In the genomic region with DNA sequence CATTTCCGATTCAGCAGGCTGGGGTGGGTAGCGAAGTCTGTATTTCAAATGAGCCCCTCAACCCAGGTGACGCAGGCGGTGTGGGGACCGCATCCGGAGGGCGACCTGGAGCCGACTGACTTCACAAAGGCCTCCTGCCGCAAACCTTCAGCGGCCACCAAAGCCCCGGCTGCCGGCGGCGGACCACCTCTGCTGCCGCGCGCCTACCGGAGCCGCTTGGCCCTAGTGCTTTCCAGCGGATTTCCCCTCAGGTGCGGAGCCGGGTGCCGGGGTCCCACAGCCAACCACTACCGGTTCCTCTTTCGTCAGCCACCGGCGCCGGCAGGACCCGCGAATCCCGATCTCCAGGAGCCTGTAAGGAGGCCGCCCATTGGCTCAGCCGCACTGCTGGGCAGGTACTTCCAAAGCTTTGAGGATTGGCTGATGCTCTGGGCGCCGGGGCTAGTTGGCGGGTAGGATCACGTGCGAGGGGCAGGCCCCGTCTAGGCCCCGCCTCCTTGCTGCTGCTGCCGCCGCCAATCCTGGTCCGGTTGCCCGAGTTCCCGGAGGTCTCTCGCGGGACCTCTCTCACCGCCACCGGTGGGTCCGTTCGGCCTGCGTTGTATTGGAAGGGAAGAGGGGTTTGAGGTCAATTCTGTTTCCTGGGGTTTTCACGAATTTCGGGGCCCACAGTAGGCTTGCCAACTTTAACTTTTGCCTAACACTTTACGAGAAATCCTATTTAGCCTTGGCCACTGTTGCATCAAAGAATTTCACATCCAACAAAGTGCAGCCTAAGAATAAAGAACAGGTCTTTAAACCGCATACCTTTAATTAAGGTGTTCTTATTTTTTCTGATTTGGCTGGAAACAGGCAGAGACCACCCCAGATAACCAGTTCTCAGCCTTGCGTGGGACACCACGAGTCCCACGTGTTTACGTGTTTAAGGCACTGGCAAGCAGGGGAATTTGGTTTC, we compare ENCODE assay signal across 8 cellular contexts. TPM values are rescaled to one million over a fixed set of nuclear protein-coding genes. Genes with fewer than 3 reads are reported as not detected.
A peak's percentile ranks its signal among the peaks of the same experiment; 100 is the strongest.
DNase-seq lines count a peak whose midpoint lies in the region; ATAC-seq, FAIRE-seq and TF ChIP-seq lines count a peak whose summit lies in the region.

Gene GSTO2, plus strand, starts transcription at position 494 of the 955 bp plus-strand sequence. CDS start 5,732 bp downstream, outside the sequence.

- no peaks in the 10 kb centered on the region for H3K27me3 Mint-ChIP-seq in CD4-positive, alpha-beta T cell

- WGBS in mesodermal cell (ENCODE audit: insufficient coverage in 2 of 2), 2 experiments = 37 to 45% methylated on average over 40 to 50 of the region's 60 CpGs

- DNase-seq in CD4-positive, alpha-beta T cell = peak; percentile 94 to 98 (median 96)
- peak; percentile 23 for DNase-seq in HS-27A (ENCODE audit: low read depth)
- peak; percentile 99 to 100 for DNase-seq in NOMO-1 (lab: John Stamatoyannopoulos, UW; ENCODE audit: unreplicated experiment in 2 of 2)
- DNase-seq in activated CD8-positive, alpha-beta memory T cell treated with anti-CD3 and anti-CD28 coated beads, Interleukin-2, amount 50 U/mL, for 4 hours = peak; percentile 96
- peak; percentile 86 for DNase-seq in stimulated activated CD8-positive, alpha-beta memory T cell treated with anti-CD3 and anti-CD28 coated beads, Interleukin-15, amount 100 ng/mL, for 24 hours (ENCODE audit: low read depth)

- POLR2A ChIA-PET in CD4-positive, alpha-beta T cell (lab: Charles Lee) = interaction anchor here (0.6 to 7.4 kb wide), 14 partner anchors 8 to 287 kb away, joined by 3 to 102 read pairs (median 5); partner anchors contain the start of genes CFAP43, GSTO1, ITPRIP and SFR1

- CTCF ChIA-PET in CD4-positive, alpha-beta T cell (lab: Charles Lee) = interaction anchor here (0.9 to 2.0 kb wide), 5 partner anchors 10 to 37 kb away, joined by 3 to 7 read pairs (median 4); partner anchors contain the start of gene GSTO1

- no peak for TF ChIP-seq CTCF in CD4-positive, alpha-beta T cell (IDR thresholded peaks at IDR 0.05)

- H3K4me1 Mint-ChIP-seq in CD4-positive, alpha-beta T cell (ENCODE audit: low read depth) = peaks cover 49% of the 10 kb centered on the region

- H3K4me1 ChIP-seq in mesodermal cell (ENCODE audit: control insufficient read depth, insufficient read depth, low read length, poor library complexity, severe bottlenecking) = no peaks in the 10 kb centered on the region

- peak; percentile 89 for ATAC-seq in CD4-positive, alpha-beta T cell (ENCODE audit: poor library complexity)
- peak; percentile 100 for ATAC-seq in GM19468 (IDR thresholded peaks at IDR 0.05; ENCODE audit: extremely low read depth, unreplicated experiment)

- peak within 1 kb of the TSS; percentile 94 for H3K4me3 Mint-ChIP-seq in CD4-positive, alpha-beta T cell

- FAIRE-seq in endometrium (lab: Jason Lieb, UNC) = peak; percentile 99

- no peaks in the 10 kb centered on the region for H3K9me3 Mint-ChIP-seq in CD4-positive, alpha-beta T cell

- H3K9me3 ChIP-seq in CD4-positive, alpha-beta T cell (ENCODE audit: control insufficient read depth, low read length) = no peaks in the 10 kb centered on the region
- H3K9me3 ChIP-seq in mesodermal cell (ENCODE audit: control insufficient read depth, low read length) = no peaks in the 10 kb centered on the region

- H3K4me3 ChIP-seq in mesodermal cell (ENCODE audit: extremely low read depth, insufficient read depth, low read length, poor library complexity, severe bottlenecking) = peak within 1 kb of the TSS; percentile 55

- peaks cover 49% of the 10 kb centered on the region for H3K36me3 Mint-ChIP-seq in CD4-positive, alpha-beta T cell (ENCODE audit: low read depth)

- H3K27ac Mint-ChIP-seq in CD4-positive, alpha-beta T cell = peak within 1 kb of the TSS; percentile 93

- peaks cover 56% of the 10 kb centered on the region for H3K36me3 ChIP-seq in mesodermal cell (ENCODE audit: control insufficient read depth, insufficient read depth, low read length)

- H3K27ac ChIP-seq in CD4-positive, alpha-beta T cell (ENCODE audit: low read depth, low read length) = peak within 1 kb of the TSS; percentile 92
- H3K27ac ChIP-seq in mesodermal cell (ENCODE audit: low read depth, low read length, severe bottlenecking) = peak within 1 kb of the TSS; percentile 67

- no peaks in the 10 kb centered on the region for H3K27me3 ChIP-seq in CD4-positive, alpha-beta T cell (ENCODE audit: control insufficient read depth, insufficient read depth, low read length)

- intact Hi-C loops in CD4-positive, alpha-beta T cell (cut with DNase I, micrococcal nuclease) = loop anchor here (1.0 to 5.0 kb wide), 5 partner anchors 13 to 352 kb away; partner anchors contain the start of genes STN1 (in 2 of the 2), CFAP43 (in 1 of the 2) and ITPRIP (in 1 of the 2)

RNA-seq across cellular contexts. Expression of gene GSTO2, which starts in this region (rescaled TPM):
- total RNA-seq in CD4-positive, alpha-beta T cell = 1 to 10 TPM in 1 of 2 experiments, under 1 TPM in 1; 0.77 to 1.2 TPM
- polyA plus RNA-seq in mesodermal cell (2013, experiment 1 of 2) = 0.55 TPM
- 0.56 TPM for polyA plus RNA-seq in mesodermal cell (2013, experiment 2 of 2)

Comparison
In these comparisons a context has a peak if more than half of its experiments do, and no peak if none do; other contexts are left out.
1. Peak in every context shown above with its lines: DNase-seq, ATAC-seq, H3K4me3 ChIP-seq and H3K27ac ChIP-seq.
2. DNase-seq: peak in every context shown above with its lines; median percentile 100 in NOMO-1; 96 in CD4-positive, alpha-beta T cell; 96 in activated CD8-positive, alpha-beta memory T cell treated with anti-CD3 and anti-CD28 coated beads, Interleukin-2, amount 50 U/mL, for 4 hours; 86 in stimulated activated CD8-positive, alpha-beta memory T cell treated with anti-CD3 and anti-CD28 coated beads, Interleukin-15, amount 100 ng/mL, for 24 hours; 23 in HS-27A.